Comparison of ENCODE assay signal across 22 cellular contexts in the genomic region with DNA sequence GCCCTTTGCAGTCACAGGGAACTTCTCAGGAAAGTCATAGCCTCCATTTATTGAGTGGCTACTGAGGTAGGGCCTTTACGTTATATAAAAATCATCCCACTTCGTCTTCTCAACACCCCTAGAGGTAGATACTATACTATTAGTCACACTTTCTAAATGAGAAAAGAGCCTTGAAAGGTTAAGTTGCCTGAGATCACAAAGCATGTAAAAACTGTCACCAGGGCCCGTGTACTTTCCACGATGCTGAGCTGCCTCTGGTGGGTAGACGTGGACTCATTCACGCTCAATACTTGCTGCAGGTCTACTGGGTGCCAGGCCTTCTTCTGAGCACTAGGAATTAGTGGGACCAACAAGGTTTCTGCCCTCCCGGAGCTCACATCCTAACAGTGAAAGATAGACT. TPM values are rescaled to one million over a fixed set of nuclear protein-coding genes. Genes with fewer than 3 reads are reported as not detected.
DNase-seq lines count a peak whose midpoint lies in the region; ATAC-seq and TF ChIP-seq lines count a peak whose summit lies in the region.
"Had no signal": no experiment of that assay in that cellular context is flagged by ENCODE, and none has a peak within 500 bp of the region (broad histone marks: within the 10 kb centered on the region; RNA-seq: fewer than 3 reads in every experiment).

No MANE protein-coding gene starts in this region.

- DNase-seq in activated T-cell treated with anti-CD3 and anti-CD28 coated beads for 24 hours (ENCODE audit: low read depth) (peak; percentile 10), activated T-cell treated with anti-CD3 and anti-CD28 coated beads for 4 hours (no peak), IMR-90 (no peak), Ammon's horn (ENCODE audit: low spot score) (no peak), mesothelial cell of epicardium (ENCODE audit: low spot score in 2 of 2, unreplicated experiment in 2 of 2) (no peak), G401 (ENCODE audit: low spot score) (no peak)
- DNase-seq in activated T-cell treated with anti-CD3 and anti-CD28 coated beads, Interleukin-2, amount 50 U/mL, for 24 hours: no peak
- DNase-seq in stimulated activated CD8-positive, alpha-beta memory T cell treated with anti-CD3 and anti-CD28 coated beads, Interleukin-4, amount 100 ng/mL, for 48 hours: peak; percentile 32
- DNase-seq: CD4-positive, alpha-beta T cell; COR-L47; DMS79 treated with DMSO at 0.1 percent for 48 hours; H7; Kasumi-1; NCI-H1417; NCI-H1694 treated with DMSO at 0.1 percent for 48 hours; NCI-H2081 treated with DMSO at 0.1 percent for 48 hours; NCI-H2171 treated with DMSO at 0.1 percent for 48 hours; NCI-H524 treated with DMSO at 0.1 percent for 48 hours; NCI-H82; Peyer's patch had no signal

- no peaks in the 10 kb centered on the region for H3K36me3 ChIP-seq in IMR-90 (ENCODE audit: control insufficient read depth, insufficient read depth, low read length)
- H3K36me3 ChIP-seq: BLaER1, Peyer's patch had no signal

- no peak overlapping the region; the same call in 1 of the 2 replicates for H3K18ac ChIP-seq in IMR-90 (ENCODE audit: low read depth, low read length)

- H2AK9ac ChIP-seq in IMR-90 (replicated peaks; ENCODE audit: low read depth, low read length, poor library complexity): no peak overlapping the region

- H3K9me3 ChIP-seq in IMR-90 (ENCODE audit: control insufficient read depth, insufficient read depth, low read length): no peaks in the 10 kb centered on the region
- H3K9me3 ChIP-seq: BLaER1, Peyer's patch had no signal

- H3K4me2 ChIP-seq in IMR-90 (ENCODE audit: low read depth, low read length): no peak overlapping the region
- H3K4me2 ChIP-seq: BLaER1 had no signal

- no peaks in the 10 kb centered on the region for H3K9me3 Mint-ChIP-seq in activated T-cell treated with anti-CD3 and anti-CD28 coated beads, Interleukin-2, amount 50 U/mL, for 24 hours
- no peaks in the 10 kb centered on the region for H3K9me3 Mint-ChIP-seq in mesothelial cell of epicardium
- H3K9me3 Mint-ChIP-seq: CD4-positive, alpha-beta T cell had no signal

- dilution Hi-C loops in IMR-90 (cut with HindIII; ENCODE audit: low sequenced_read_pairs, unreplicated experiment): no loop called here

- CTCF ChIA-PET in IMR-90 (lab: Yijun Ruan, JAX): no interaction called here

- no peaks in the 10 kb centered on the region; the same call in 1 of the 2 replicates for H3K9me1 ChIP-seq in IMR-90 (ENCODE audit: insufficient read depth, low read length)

- H3K27me3 Mint-ChIP-seq in activated T-cell treated with anti-CD3 and anti-CD28 coated beads, Interleukin-2, amount 50 U/mL, for 24 hours: peaks cover 6% of the 10 kb centered on the region
- no peaks in the 10 kb centered on the region for H3K27me3 Mint-ChIP-seq in mesothelial cell of epicardium (ENCODE audit: low read depth)
- H3K27me3 Mint-ChIP-seq: CD4-positive, alpha-beta T cell had no signal

- H3K9ac ChIP-seq in IMR-90 (ENCODE audit: low read depth, low read length): no peak overlapping the region
- H3K9ac ChIP-seq: BLaER1 had no signal

- no peak for TF ChIP-seq CTCF in IMR-90 (conservative IDR thresholded peaks at IDR 0.05; ENCODE audit: low read depth, low read length)
- TF ChIP-seq CTCF in mesothelial cell of epicardium (IDR thresholded peaks at IDR 0.05; ENCODE audit: unreplicated experiment): no peak

- intact Hi-C loops in IMR-90 (cut with micrococcal nuclease): no loop called here

- H3K79me1 ChIP-seq in IMR-90 (ENCODE audit: low read depth in 1 of 2, low read length in 2 of 2): no peaks in the 10 kb centered on the region

- ATAC-seq in IMR-90 (ENCODE audit: low read depth): no peak

- no peak overlapping the region for H4K91ac ChIP-seq in IMR-90 (ENCODE audit: insufficient read depth, low read depth, low read length)

- peak overlapping the region; percentile 44 for H3K27ac Mint-ChIP-seq in activated T-cell treated with anti-CD3 and anti-CD28 coated beads, Interleukin-2, amount 50 U/mL, for 24 hours
- H3K27ac Mint-ChIP-seq in mesothelial cell of epicardium: no peak overlapping the region
- H3K27ac Mint-ChIP-seq: CD4-positive, alpha-beta T cell had no signal

- H3K14ac ChIP-seq in IMR-90 (replicated peaks; ENCODE audit: low read depth, low read length): no peak overlapping the region; the same call in 1 of the 2 replicates

- H3K27ac ChIP-seq in IMR-90 (ENCODE audit: insufficient read depth, low read length): no peak overlapping the region
- H3K27ac ChIP-seq: BLaER1, Peyer's patch had no signal

- no peak for TF ChIP-seq RAD21 in IMR-90 (IDR thresholded peaks at IDR 0.05; ENCODE audit: low read length)

- no peak overlapping the region for H3K4me3 Mint-ChIP-seq in activated T-cell treated with anti-CD3 and anti-CD28 coated beads, Interleukin-2, amount 50 U/mL, for 24 hours
- no peak overlapping the region for H3K4me3 Mint-ChIP-seq in mesothelial cell of epicardium
- H3K4me3 Mint-ChIP-seq: CD4-positive, alpha-beta T cell had no signal

- no peaks in the 10 kb centered on the region for H4K20me1 ChIP-seq in IMR-90 (ENCODE audit: insufficient read depth, low read length)
- H4K20me1 ChIP-seq: BLaER1 had no signal

- H3K56ac ChIP-seq in IMR-90 (ENCODE audit: extremely low read depth, insufficient read depth, low read length): no peak overlapping the region

- H3K27me3 ChIP-seq in IMR-90 (ENCODE audit: control insufficient read depth, insufficient read depth, low read length): no peaks in the 10 kb centered on the region
- H3K27me3 ChIP-seq: BLaER1, Peyer's patch had no signal

- H2BK120ac ChIP-seq in IMR-90 (ENCODE audit: low read depth, low read length): no peak overlapping the region

- H2BK15ac ChIP-seq in IMR-90 (ENCODE audit: low read depth, low read length): 0 out of 3 replicates have a peak overlapping the region, but pooled peaks have one; percentile 10

- no peak overlapping the region for H3K23ac ChIP-seq in IMR-90 (ENCODE audit: low read depth, low read length)

- no peak overlapping the region for H2BK20ac ChIP-seq in IMR-90 (ENCODE audit: low read depth, low read length)

- H2AFZ ChIP-seq in IMR-90 (replicated peaks; ENCODE audit: low read length, poor library complexity): no peak overlapping the region

- in situ Hi-C loops in IMR-90 (cut with MboI; ENCODE audit: low sequenced_read_pairs): no loop called here
- in situ Hi-C loops in G401 (cut with HindIII; ENCODE audit: low sequenced_read_pairs): no loop called here

- 94% methylated on average over 3 of the region's 7 CpGs; no CpG with 5 or more reads in 1 of the 2 experiments for WGBS in IMR-90 (ENCODE audit: extremely low coverage in 2 of 2, insufficient read length in 1 of 2), 2 experiments

- H3K4me3 ChIP-seq in IMR-90 (ENCODE audit: insufficient read depth, low read depth, low read length): no peak overlapping the region
- H3K4me3 ChIP-seq: BLaER1, Peyer's patch had no signal

- peaks cover 8% of the 10 kb centered on the region for H3K4me1 Mint-ChIP-seq in activated T-cell treated with anti-CD3 and anti-CD28 coated beads, Interleukin-2, amount 50 U/mL, for 24 hours (ENCODE audit: low read depth)
- H3K4me1 Mint-ChIP-seq in mesothelial cell of epicardium: peaks cover 19% of the 10 kb centered on the region

- no peaks in the 10 kb centered on the region for H3K36me3 Mint-ChIP-seq in activated T-cell treated with anti-CD3 and anti-CD28 coated beads, Interleukin-2, amount 50 U/mL, for 24 hours (ENCODE audit: low read depth)
- H3K36me3 Mint-ChIP-seq in mesothelial cell of epicardium: no peaks in the 10 kb centered on the region

- H2BK5ac ChIP-seq in IMR-90 (ENCODE audit: low read depth, low read length, poor library complexity, severe bottlenecking): no peak overlapping the region

- no peak overlapping the region for H2AK5ac ChIP-seq in IMR-90 (ENCODE audit: low read depth, low read length)

- no peak overlapping the region for H3K4ac ChIP-seq in IMR-90 (ENCODE audit: low read depth, low read length)

- no TSS peak for BruUV-seq in IMR-90 (replicated peaks; lab: Mats Ljungman, UMichigan)

- H4K8ac ChIP-seq in IMR-90 (ENCODE audit: low read depth in 2 of 2, low read length in 2 of 2): no peak overlapping the region

- no peak overlapping the region for H4K5ac ChIP-seq in IMR-90 (ENCODE audit: low read depth, low read length)

- POLR2A ChIA-PET in IMR-90 (lab: Charles Lee; ENCODE audit: unreplicated experiment): no interaction called here

- no peak for TF ChIP-seq POLR2A in IMR-90 (IDR thresholded peaks at IDR 0.05; ENCODE audit: low read depth, low read length)

- H3K4me1 ChIP-seq in IMR-90 (ENCODE audit: control insufficient read depth, insufficient read depth, low read length): peaks cover 29% of the 10 kb centered on the region
- H3K4me1 ChIP-seq: BLaER1 had no signal

TF ChIP-seq in IMR-90, 13 proteins besides CTCF, POLR2A, EP300 and RAD21 (continues in another document):
- no peak for TF ChIP-seq MXI1 (IDR thresholded peaks at IDR 0.05; ENCODE audit: borderline replicate concordance, low read depth, low read length)
- TF ChIP-seq, protein P1, sequence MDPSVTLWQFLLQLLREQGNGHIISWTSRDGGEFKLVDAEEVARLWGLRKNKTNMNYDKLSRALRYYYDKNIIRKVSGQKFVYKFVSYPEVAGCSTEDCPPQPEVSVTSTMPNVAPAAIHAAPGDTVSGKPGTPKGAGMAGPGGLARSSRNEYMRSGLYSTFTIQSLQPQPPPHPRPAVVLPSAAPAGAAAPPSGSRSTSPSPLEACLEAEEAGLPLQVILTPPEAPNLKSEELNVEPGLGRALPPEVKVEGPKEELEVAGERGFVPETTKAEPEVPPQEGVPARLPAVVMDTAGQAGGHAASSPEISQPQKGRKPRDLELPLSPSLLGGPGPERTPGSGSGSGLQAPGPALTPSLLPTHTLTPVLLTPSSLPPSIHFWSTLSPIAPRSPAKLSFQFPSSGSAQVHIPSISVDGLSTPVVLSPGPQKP (IDR thresholded peaks at IDR 0.05; ENCODE audit: borderline replicate concordance, low read depth, low read length): no peak
- no peak for TF ChIP-seq RFX5 (IDR thresholded peaks at IDR 0.05; ENCODE audit: low read depth, low read length)
- TF ChIP-seq MAFK (IDR thresholded peaks at IDR 0.05; ENCODE audit: low read depth, low read length): no peak

RNA-seq across cellular contexts. Expression of a gene that starts 16.3 kb away (rescaled TPM):
- total RNA-seq in IMR-90 (2012; rRNA removed) (not detected in 2 replicates), mesothelial cell of epicardium (0.45 to 0.65 TPM in 2 of 3 replicates, not detected in the other)
- 0.37 and 0.80 TPM in 2 replicates for polyA plus RNA-seq in IMR-90 (2012; rRNA removed)
- polyA plus RNA-seq in IMR-90 (2012; cell fraction: cytosol; rRNA removed): 0.95 and 2.3 TPM in 2 replicates
- 0.64 and 0.66 TPM in 2 replicates for polyA plus RNA-seq in IMR-90 (2012; cell fraction: nucleus; rRNA removed; ENCODE audit: low replicate concordance)
- not detected in 2 replicates for total RNA-seq in G401 (2014; rRNA removed; shearing (Covaris generic))
- total RNA-seq: CD4-positive, alpha-beta T cell; H7; MCF 10A; Peyer's patch had no signal

RNA-seq across cellular contexts. Expression of a gene that starts 33.7 kb away (rescaled TPM):
- 23.3 and 28.1 TPM in 2 replicates for total RNA-seq in IMR-90 (2012; rRNA removed)
- 3.0 and 3.6 TPM in 2 replicates for polyA plus RNA-seq in IMR-90 (2012; rRNA removed)
- polyA plus RNA-seq in IMR-90 (2012; cell fraction: cytosol; rRNA removed): 0.73 and 0.82 TPM in 2 replicates
- polyA plus RNA-seq in IMR-90 (2012; cell fraction: nucleus; rRNA removed; ENCODE audit: low replicate concordance): 1.2 and 7.6 TPM in 2 replicates
- 22.9 to 24.2 TPM (median 23.7 TPM) in 3 replicates for total RNA-seq in mesothelial cell of epicardium
- 6.4 and 10.9 TPM in 2 replicates for total RNA-seq in G401 (2014; rRNA removed; shearing (Covaris generic))

Comparison
In these comparisons a context has a peak if more than half of its experiments do, and no peak if none do; other contexts are left out.
1. DNase-seq: peak in activated T-cell treated with anti-CD3 and anti-CD28 coated beads for 24 hours (single experiment) and stimulated activated CD8-positive, alpha-beta memory T cell treated with anti-CD3 and anti-CD28 coated beads, Interleukin-4, amount 100 ng/mL, for 48 hours (single experiment); none in activated T-cell treated with anti-CD3 and anti-CD28 coated beads for 4 hours (single experiment), IMR-90 (single experiment), activated T-cell treated with anti-CD3 and anti-CD28 coated beads, Interleukin-2, amount 50 U/mL, for 24 hours (single experiment), Ammon's horn (single experiment), mesothelial cell of epicardium (0 of 2) and G401 (single experiment).